ENCODE assay signal across 8 cellular contexts in the genomic region with DNA sequence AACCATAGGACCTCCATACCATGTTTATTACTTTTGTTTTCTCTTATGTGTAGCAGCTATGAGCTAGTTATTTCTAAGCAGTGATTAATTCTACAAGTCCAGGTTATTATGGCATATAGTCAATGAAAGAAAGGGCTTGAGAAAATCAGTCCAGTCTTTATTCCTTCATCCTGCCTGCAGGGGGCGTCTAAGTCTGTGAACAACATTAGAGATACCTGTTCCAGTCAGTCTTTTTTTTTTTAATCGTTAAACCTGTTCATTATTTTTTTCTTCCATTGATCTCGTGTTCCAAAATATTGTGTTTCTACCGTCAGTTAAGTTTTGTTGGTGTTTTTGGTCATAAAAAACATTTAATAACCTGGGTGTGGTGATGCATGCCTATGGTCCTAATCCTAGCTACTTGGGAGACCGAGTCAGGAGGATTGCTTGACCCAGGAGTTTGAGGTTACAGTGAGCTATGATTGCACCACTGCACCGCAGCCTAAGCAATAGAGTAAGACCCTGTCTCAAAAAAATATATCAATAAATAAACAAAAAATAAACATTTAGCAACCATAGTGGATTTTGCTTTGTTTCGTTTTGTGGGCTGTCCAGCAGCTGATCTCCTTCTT. TPM values are rescaled to one million over a fixed set of nuclear protein-coding genes. Genes with fewer than 3 reads are reported as not detected.
A peak's percentile ranks its signal among the peaks of the same experiment; 100 is the strongest.
DNase-seq lines count a peak whose midpoint lies in the region; ATAC-seq and TF ChIP-seq lines count a peak whose summit lies in the region.

No MANE protein-coding gene starts in this region.

- H3K79me2 ChIP-seq in SU-DHL-6 (ENCODE audit: insufficient read depth, low read length) (no peaks in the 10 kb centered on the region), hepatocyte (no peaks in the 10 kb centered on the region)

- H2AFZ ChIP-seq in SU-DHL-6 (ENCODE audit: low read depth, low read length, severe bottlenecking) (no peak overlapping the region), hepatocyte (no peak overlapping the region)

- DNase-seq in GM04503 (ENCODE audit: low read depth) (peak; percentile 7), NCI-H1048 (lab: John Stamatoyannopoulos, UW) (peak; percentile 67), hepatocyte (ENCODE audit: low spot score) (peak; percentile 82)
- DNase-seq in activated naive CD8-positive, alpha-beta T cell treated with anti-CD3 and anti-CD28 coated beads for 36 hours: peak; percentile 73
- peak; percentile 90 for DNase-seq in stimulated activated CD4-positive, alpha-beta T cell treated with anti-CD3 and anti-CD28 coated beads, Interleukin-15, amount 100 ng/mL, for 24 hours

- WGBS in hepatocyte (ENCODE audit: low lambda C conversion rate, missing lambda C conversion rate): 60% methylated on average over 7 of the region's 7 CpGs

- no peaks in the 10 kb centered on the region for H3K9me3 Mint-ChIP-seq in activated naive CD8-positive, alpha-beta T cell treated with anti-CD3 and anti-CD28 coated beads for 36 hours

- no peaks in the 10 kb centered on the region for H3K27me3 Mint-ChIP-seq in activated naive CD8-positive, alpha-beta T cell treated with anti-CD3 and anti-CD28 coated beads for 36 hours

- H3K4me1 ChIP-seq in hepatocyte (ENCODE audit: insufficient read depth): peaks cover 5% of the 10 kb centered on the region

- H3K36me3 ChIP-seq in SU-DHL-6 (ENCODE audit: low read length) (no peaks in the 10 kb centered on the region), hepatocyte (replicated peaks; ENCODE audit: insufficient read depth, low read depth) (no peaks in the 10 kb centered on the region)

- H3F3A ChIP-seq in SU-DHL-6 (ENCODE audit: insufficient read depth): no peaks in the 10 kb centered on the region

- no peak overlapping the region for H3K27ac ChIP-seq in SU-DHL-6 (ENCODE audit: low read depth, low read length)
- no peak overlapping the region for H3K27ac ChIP-seq in hepatocyte

- H3K36me3 Mint-ChIP-seq in activated naive CD8-positive, alpha-beta T cell treated with anti-CD3 and anti-CD28 coated beads for 36 hours: no peaks in the 10 kb centered on the region

- H3K9me3 ChIP-seq in SU-DHL-6 (ENCODE audit: insufficient read depth, low read length) (no peaks in the 10 kb centered on the region), hepatocyte (ENCODE audit: low read depth) (no peaks in the 10 kb centered on the region)

- H3K4me1 Mint-ChIP-seq in activated naive CD8-positive, alpha-beta T cell treated with anti-CD3 and anti-CD28 coated beads for 36 hours: peaks cover 29% of the 10 kb centered on the region

- H3K4me3 ChIP-seq in SU-DHL-6 (ENCODE audit: insufficient read depth, low read length, poor library complexity, severe bottlenecking) (no peak overlapping the region), hepatocyte (no peak overlapping the region)

- no peak overlapping the region for H3K9ac ChIP-seq in SU-DHL-6 (ENCODE audit: low read length)

- no peak overlapping the region for H3K27ac Mint-ChIP-seq in activated naive CD8-positive, alpha-beta T cell treated with anti-CD3 and anti-CD28 coated beads for 36 hours

- H3K4me2 ChIP-seq in SU-DHL-6 (ENCODE audit: low read depth, low read length, poor library complexity, severe bottlenecking) (no peak overlapping the region), hepatocyte (no peak overlapping the region)

- ATAC-seq in GM21529 (IDR thresholded peaks at IDR 0.05; ENCODE audit: unreplicated experiment): no peak
- ATAC-seq in GM19467 (IDR thresholded peaks at IDR 0.05; ENCODE audit: unreplicated experiment): no peak

- no peaks in the 10 kb centered on the region for H3K9me2 ChIP-seq in SU-DHL-6 (replicated peaks; ENCODE audit: insufficient read depth, low read length)
- H3K9me2 ChIP-seq in hepatocyte (replicated peaks; ENCODE audit: insufficient read depth): no peaks in the 10 kb centered on the region

- H3K4me3 Mint-ChIP-seq in activated naive CD8-positive, alpha-beta T cell treated with anti-CD3 and anti-CD28 coated beads for 36 hours: no peak overlapping the region

- H3K27me3 ChIP-seq in SU-DHL-6 (ENCODE audit: low read length): no peaks in the 10 kb centered on the region
- no peaks in the 10 kb centered on the region for H3K27me3 ChIP-seq in hepatocyte

- H4K20me1 ChIP-seq in SU-DHL-6 (ENCODE audit: low read depth, low read length) (no peaks in the 10 kb centered on the region), hepatocyte (ENCODE audit: insufficient read depth, poor library complexity, severe bottlenecking) (no peaks in the 10 kb centered on the region)

- TF ChIP-seq CTCF in SU-DHL-6 (IDR thresholded peaks at IDR 0.05; ENCODE audit: insufficient read depth, low read length, poor library complexity, severe bottlenecking) (peak; percentile 65), hepatocyte (IDR thresholded peaks at IDR 0.05; ENCODE audit: poor library complexity) (peak; percentile 76)

RNA-seq across cellular contexts. Expression of gene CD2, which starts 29.4 kb away (rescaled TPM):
- total RNA-seq in activated naive CD8-positive, alpha-beta T cell treated with anti-CD3 and anti-CD28 coated beads for 36 hours: 100 to 1,000 TPM; 291 TPM
- total RNA-seq in hepatocyte: 0.08 and 0.13 TPM in 2 replicates
- polyA plus RNA-seq in hepatocyte: 0.08 and 0.22 TPM in 2 replicates

RNA-seq across cellular contexts. Expression of gene IGSF3, which starts 57.3 kb away (rescaled TPM):
- total RNA-seq in activated naive CD8-positive, alpha-beta T cell treated with anti-CD3 and anti-CD28 coated beads for 36 hours: under 1 TPM; 0.70 to 0.92 TPM
- total RNA-seq in hepatocyte: 27.2 and 34.0 TPM in 2 replicates
- 8.8 and 9.3 TPM in 2 replicates for polyA plus RNA-seq in hepatocyte

Comparison
In these comparisons a context has a peak if more than half of its experiments do, and no peak if none do; other contexts are left out.
1. DNase-seq: peak in every context shown above with its lines; median percentile 90 in stimulated activated CD4-positive, alpha-beta T cell treated with anti-CD3 and anti-CD28 coated beads, Interleukin-15, amount 100 ng/mL, for 24 hours; 82 in hepatocyte; 73 in activated naive CD8-positive, alpha-beta T cell treated with anti-CD3 and anti-CD28 coated beads for 36 hours; 67 in NCI-H1048; 7 in GM04503.
2. RNA of gene CD2, which starts 29.4 kb away (total RNA-seq): 291 TPM in activated naive CD8-positive, alpha-beta T cell treated with anti-CD3 and anti-CD28 coated beads for 36 hours; 0.08 to 0.13 TPM in hepatocyte; every median in the first group is over 100 times any median in the second.
3. RNA of gene IGSF3, which starts 57.3 kb away (total RNA-seq): 27.2 to 34.0 TPM in hepatocyte; 0.70 to 0.92 TPM in activated naive CD8-positive, alpha-beta T cell treated with anti-CD3 and anti-CD28 coated beads for 36 hours; every median in the first group is over 10 times any median in the second.